Comparison of ENCODE assay signal across 18 cellular contexts in the genomic region with DNA sequence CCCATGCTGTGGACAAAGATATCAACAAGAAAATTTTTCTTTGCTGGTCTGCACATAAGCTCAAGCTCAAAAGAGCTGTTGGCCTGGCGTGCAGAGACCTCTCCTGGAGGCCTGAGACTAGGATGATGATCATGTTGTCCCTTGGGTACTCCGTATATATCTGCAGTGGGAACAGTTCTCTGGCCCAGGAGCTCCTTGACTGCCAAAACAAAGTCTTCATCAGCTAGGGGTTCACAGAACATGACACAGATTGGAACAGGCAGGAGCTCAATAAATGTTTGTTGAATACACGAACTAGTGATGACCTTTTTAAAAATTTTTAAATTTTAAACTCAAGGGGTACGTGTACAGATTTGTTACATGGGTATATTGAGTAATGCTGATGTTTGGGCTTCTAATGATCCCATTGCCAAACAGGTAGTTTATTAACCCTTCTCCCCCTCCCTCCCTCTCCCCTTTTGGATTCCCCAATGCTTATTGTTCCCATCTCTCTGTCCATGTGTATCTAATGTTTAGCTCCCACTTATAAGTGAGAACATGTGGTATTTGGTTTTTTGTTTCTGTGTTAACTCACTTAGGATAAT.
"Had no signal": no experiment of that assay in that cellular context is flagged by ENCODE, and none has a peak within 500 bp of the region (broad histone marks: within the 10 kb centered on the region; RNA-seq: fewer than 3 reads in every experiment).

No MANE protein-coding gene starts in this region.

- H3K9me3 ChIP-seq: esophagus squamous epithelium, mucosa of descending colon, neutrophil, pancreas, sigmoid colon, testis, tibial artery, upper lobe of left lung had no signal

- H3K27me3 ChIP-seq: esophagus squamous epithelium, neutrophil, pancreas, sigmoid colon, testis, tibial artery, upper lobe of left lung had no signal

- H3K4me3 ChIP-seq: esophagus squamous epithelium, mucosa of descending colon, pancreas, sigmoid colon, testis, tibial artery, upper lobe of left lung had no signal

- H3K36me3 ChIP-seq: esophagus squamous epithelium, neutrophil, pancreas, sigmoid colon, tibial artery, upper lobe of left lung had no signal

- FAIRE-seq: endometrium, pancreas, urothelium cell line had no signal

- H3K4me1 ChIP-seq: esophagus squamous epithelium, pancreas, sigmoid colon, testis, tibial artery, upper lobe of left lung had no signal

- DNase-seq: cortex of kidney; effector memory CD8-positive, alpha-beta T cell; esophagus squamous epithelium; glutamatergic neuron; mucosa of descending colon; pancreas; retina; sigmoid colon; stimulated activated CD4-positive, alpha-beta T cell treated with anti-CD3 and anti-CD28 coated beads, Interleukin-2, amount 100 ng/mL, for 24 hours; stimulated activated CD4-positive, alpha-beta T cell treated with anti-CD3 and anti-CD28 coated beads, Interleukin-4, amount 100 ng/mL, for 4 hours; stimulated activated naive CD8-positive, alpha-beta T cell treated with anti-CD3 and anti-CD28 coated beads, Interleukin-15, Interleukin-2, amounts not matched to agents 100 U/mL and 50 U/mL, for 24 hours; substantia nigra; testis; tibial artery; upper lobe of left lung had no signal

- H3K27ac ChIP-seq: esophagus squamous epithelium, neutrophil, pancreas, sigmoid colon, testis, tibial artery, upper lobe of left lung had no signal
